ENCODE assay signal across 18 cellular contexts in genomic region chr17:50924800-50925199, GRCh38. TPM values are rescaled to one million over a fixed set of nuclear protein-coding genes. Genes with fewer than 3 reads are reported as not detected.
DNase-seq lines count a peak whose midpoint lies in the region; ATAC-seq and TF ChIP-seq lines count a peak whose summit lies in the region.
"Had no signal": no experiment of that assay in that cellular context is flagged by ENCODE, and none has a peak within 500 bp of the region (broad histone marks: within the 10 kb centered on the region; RNA-seq: fewer than 3 reads in every experiment).

No MANE protein-coding gene starts in this region.

- H3K36me3 ChIP-seq in CD4-positive, alpha-beta memory T cell (ENCODE audit: insufficient read depth, low read length): no peaks in the 10 kb centered on the region
- H3K36me3 ChIP-seq in MG63: no peaks in the 10 kb centered on the region
- H3K36me3 ChIP-seq in right lobe of liver: no peaks in the 10 kb centered on the region

- no peaks in the 10 kb centered on the region for H3K9me3 ChIP-seq in CD4-positive, alpha-beta memory T cell (ENCODE audit: control insufficient read depth in 1 of 2, low read length in 2 of 2)
- H3K9me3 ChIP-seq in MG63 (no peaks in the 10 kb centered on the region), right lobe of liver (no peaks in the 10 kb centered on the region)

- peaks cover 27% of the 10 kb centered on the region for H3K4me1 ChIP-seq in CD4-positive, alpha-beta memory T cell (ENCODE audit: insufficient read depth, low read length)
- H3K4me1 ChIP-seq in right lobe of liver: peaks cover 0 to 32% (median 9%) of the 10 kb centered on the region in 4 donors

- no peak for TF ChIP-seq CTCF in right lobe of liver (IDR thresholded peaks at IDR 0.05)

- H3K27ac ChIP-seq in CD4-positive, alpha-beta memory T cell (ENCODE audit: low read depth, low read length): no peak overlapping the region
- no peak overlapping the region for H3K27ac ChIP-seq in right lobe of liver
- H3K27ac ChIP-seq: KMS-11, PC-9 had no signal

- H3K27me3 Mint-ChIP-seq in CD4-positive, alpha-beta memory T cell: no peaks in the 10 kb centered on the region
- H3K27me3 Mint-ChIP-seq in activated T-helper 17 cell treated with anti-CD3 and anti-CD28 coated beads, Interleukin-2, amount 50 U/mL, for 72 hours: no peaks in the 10 kb centered on the region

- H3K4me3 ChIP-seq in CD4-positive, alpha-beta memory T cell (ENCODE audit: low read length in 2 of 2): no peak overlapping the region
- H3K4me3 ChIP-seq in MG63 (no peak overlapping the region), right lobe of liver (no peak overlapping the region)
- H3K4me3 ChIP-seq: PC-9 had no signal

- no peak for ATAC-seq in activated T-helper 17 cell treated with anti-CD3 and anti-CD28 coated beads, Interleukin-2, amount 50 U/mL, for 72 hours (replicated peaks)
- ATAC-seq in right lobe of liver (peak; percentile 40 to 69 (median 50)), GM18861 (IDR thresholded peaks at IDR 0.05; ENCODE audit: unreplicated experiment) (no peak)

- 37% methylated on average over 3 of the region's 3 CpGs for WGBS in right lobe of liver (ENCODE audit: insufficient coverage, low coverage, low lambda C conversion rate, missing lambda C conversion rate)

- H3K4me3 Mint-ChIP-seq in CD4-positive, alpha-beta memory T cell: no peak overlapping the region
- no peak overlapping the region for H3K4me3 Mint-ChIP-seq in activated T-helper 17 cell treated with anti-CD3 and anti-CD28 coated beads, Interleukin-2, amount 50 U/mL, for 72 hours
- H3K4me3 Mint-ChIP-seq: B cell had no signal

- POLR2A ChIA-PET in CD4-positive, alpha-beta memory T cell (lab: Charles Lee; ENCODE audit: partially characterized antibody): interaction anchor here (1.0 to 33.8 kb wide), 3 partner anchors 8 to 62 kb away, joined by 4 to 688 read pairs (median 12); partner anchors contain the start of gene TOB1

- H3K27me3 ChIP-seq in CD4-positive, alpha-beta memory T cell (ENCODE audit: insufficient read depth, low read length): no peaks in the 10 kb centered on the region
- no peaks in the 10 kb centered on the region for H3K27me3 ChIP-seq in MG63
- H3K27me3 ChIP-seq in right lobe of liver: no peaks in the 10 kb centered on the region

- H3K4me1 Mint-ChIP-seq in CD4-positive, alpha-beta memory T cell: peaks cover 12 to 66% (median 35%) of the 10 kb centered on the region in 4 donors
- peaks cover 12% of the 10 kb centered on the region for H3K4me1 Mint-ChIP-seq in activated T-helper 17 cell treated with anti-CD3 and anti-CD28 coated beads, Interleukin-2, amount 50 U/mL, for 72 hours

- H3K27ac Mint-ChIP-seq in CD4-positive, alpha-beta memory T cell: peak overlapping the region in 6 of 7 donors; percentile 48 to 82 (median 73)
- peak overlapping the region; percentile 42 for H3K27ac Mint-ChIP-seq in activated T-helper 17 cell treated with anti-CD3 and anti-CD28 coated beads, Interleukin-2, amount 50 U/mL, for 72 hours
- H3K27ac Mint-ChIP-seq: B cell had no signal

- intact Hi-C loops in CD4-positive, alpha-beta memory T cell (cut with micrococcal nuclease): no loop called here
- intact Hi-C loops in right lobe of liver (cut with DNase I): no loop called here

- no peaks in the 10 kb centered on the region for H3K36me3 Mint-ChIP-seq in CD4-positive, alpha-beta memory T cell
- no peaks in the 10 kb centered on the region for H3K36me3 Mint-ChIP-seq in activated T-helper 17 cell treated with anti-CD3 and anti-CD28 coated beads, Interleukin-2, amount 50 U/mL, for 72 hours (ENCODE audit: low read depth)
- H3K36me3 Mint-ChIP-seq: CD4-positive, CD25-positive, alpha-beta regulatory T cell had no signal

- TF ChIP-seq POLR2A in right lobe of liver (IDR thresholded peaks at IDR 0.05): no peak

- no peak for DNase-seq in CD4-positive, alpha-beta memory T cell
- peak; percentile 74 for DNase-seq in MG63
- DNase-seq in right lobe of liver: peak in 1 of 3 donors; percentile 66
- no peak for DNase-seq in OCI-M1 (lab: John Stamatoyannopoulos, UW)
- no peak for DNase-seq in NCI-H526 treated with DMSO at 0.1 percent for 48 hours (lab: John Stamatoyannopoulos, UW)
- DNase-seq in DMS153 (lab: John Stamatoyannopoulos, UW): no peak
- DNase-seq: Calu3; CD4-positive, CD25-positive, alpha-beta regulatory T cell; DMS79 treated with DMSO at 0.1 percent for 48 hours; NCI-H1092; NCI-H146; NCI-H2081; NCI-H510A treated with DMSO at 0.1 percent for 48 hours had no signal

- no peaks in the 10 kb centered on the region for H3K9me3 Mint-ChIP-seq in CD4-positive, alpha-beta memory T cell
- no peaks in the 10 kb centered on the region for H3K9me3 Mint-ChIP-seq in activated T-helper 17 cell treated with anti-CD3 and anti-CD28 coated beads, Interleukin-2, amount 50 U/mL, for 72 hours
- H3K9me3 Mint-ChIP-seq: CD4-positive, CD25-positive, alpha-beta regulatory T cell had no signal

- CTCF ChIA-PET in CD4-positive, alpha-beta memory T cell (lab: Charles Lee; ENCODE audit: partially characterized antibody): interaction anchor here (1.4 to 2.0 kb wide), 2 partner anchors 25 to 72 kb away, joined by 4 to 10 read pairs; no protein-coding TSS in a partner anchor

RNA-seq across cellular contexts. Expression of gene TOB1, which starts 58.6 kb away (rescaled TPM):
- total RNA-seq in CD4-positive, alpha-beta memory T cell: 100 to 1,000 TPM in 1 of 2 experiments, 10 to 100 TPM in 1; 93.7 to 104 TPM
- polyA plus RNA-seq in CD4-positive, alpha-beta memory T cell: 100 to 1,000 TPM in 1 of 2 donors, 10 to 100 TPM in 1; 74.3 to 102 TPM
- total RNA-seq in MG63 (2014; rRNA removed; shearing (Covaris generic); ENCODE audit: low replicate concordance): 16.0 and 17.5 TPM in 2 replicates
- total RNA-seq in activated T-helper 17 cell treated with anti-CD3 and anti-CD28 coated beads, Interleukin-2, amount 50 U/mL, for 72 hours: 10 to 100 TPM; 33.1 to 40.8 TPM
- total RNA-seq in right lobe of liver: 100 to 1,000 TPM in 3 of 6 experiments, 10 to 100 TPM in 3; 36.2 to 222 (median 82.1) TPM

Comparison
In these comparisons a context has a peak if more than half of its experiments do, and no peak if none do; other contexts are left out.
1. ATAC-seq: peak in right lobe of liver (4 of 4); none in activated T-helper 17 cell treated with anti-CD3 and anti-CD28 coated beads, Interleukin-2, amount 50 U/mL, for 72 hours (single experiment) and GM18861 (single experiment).